Comparison of ENCODE assay signal across 12 cellular contexts in the genomic region with DNA sequence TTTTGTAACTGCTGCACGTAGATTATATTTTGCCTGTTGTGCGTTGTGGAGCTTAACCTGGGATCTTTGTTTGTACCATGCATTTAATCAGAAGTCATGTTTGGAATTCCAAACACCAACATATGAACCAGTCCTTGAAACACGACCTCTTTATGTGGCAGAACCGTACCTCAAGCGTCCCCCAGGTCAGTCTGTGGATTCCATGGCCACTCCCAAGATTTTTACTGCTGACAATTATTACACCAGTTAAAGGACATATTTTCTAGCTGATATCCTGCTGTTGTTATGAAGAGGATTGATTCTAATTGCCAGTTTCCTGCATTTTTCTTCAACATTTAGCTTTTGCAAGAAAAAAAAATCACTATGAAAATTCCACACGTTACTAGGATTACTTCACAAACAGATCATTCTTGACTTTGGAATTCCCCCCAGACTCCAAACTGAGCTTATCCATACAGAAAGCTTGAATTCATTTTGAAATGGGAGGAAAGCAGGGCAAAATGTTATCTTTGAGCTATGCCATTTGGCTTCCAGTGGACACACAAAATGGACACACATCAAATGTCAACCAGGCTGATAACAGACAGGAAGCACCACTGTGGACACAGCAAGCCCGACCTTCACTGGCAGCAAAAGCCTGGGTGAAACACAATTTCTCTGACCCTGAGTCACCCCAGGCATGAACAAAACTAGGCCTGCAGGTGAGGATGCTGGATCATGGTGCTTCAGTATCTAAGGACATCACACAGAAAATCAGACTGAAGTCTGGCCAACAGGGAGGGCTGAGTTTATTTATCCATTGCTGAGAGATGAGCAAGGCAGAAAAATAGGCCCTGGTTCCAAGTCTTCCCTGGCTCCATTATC.
DNase-seq lines count a peak whose midpoint lies in the region; ATAC-seq, FAIRE-seq and TF ChIP-seq lines count a peak whose summit lies in the region.
"Had no signal": no experiment of that assay in that cellular context is flagged by ENCODE, and none has a peak within 500 bp of the region (broad histone marks: within the 10 kb centered on the region; RNA-seq: fewer than 3 reads in every experiment).

No MANE protein-coding gene starts in this region.

- no peak overlapping the region for H3K4me3 ChIP-seq in body of pancreas
- no peak overlapping the region for H3K4me3 ChIP-seq in thoracic aorta
- no peak overlapping the region for H3K4me3 ChIP-seq in aorta (ENCODE audit: low read length in 2 of 2)
- H3K4me3 ChIP-seq: upper lobe of left lung had no signal

- TF ChIP-seq POLR2A in body of pancreas (IDR thresholded peaks at IDR 0.05): peak in 1 of 3 donors; percentile 8

- H3K27ac ChIP-seq in body of pancreas: peak overlapping the region in 3 of 4 donors; percentile 42 to 69 (median 65)
- peak overlapping the region; percentile 24 to 59 for H3K27ac ChIP-seq in thoracic aorta
- peak overlapping the region in 1 of 2 donors; percentile 46 for H3K27ac ChIP-seq in aorta (ENCODE audit: low read depth in 1 of 2, low read length in 2 of 2)
- H3K27ac ChIP-seq: upper lobe of left lung had no signal

- no peak for FAIRE-seq in HTR-8/SVneo (lab: Jason Lieb, UNC)

- DNase-seq in HTR-8/SVneo (ENCODE audit: insufficient read length, low spot score) (peak; percentile 13), body of pancreas (peak in 2 of 4 donors; percentile 20 to 30), kidney tubule cell (ENCODE audit: low spot score) (peak; percentile 60), thoracic aorta (ENCODE audit: low spot score) (no peak), aorta (no peak)
- DNase-seq: activated CD8-positive, alpha-beta memory T cell treated with anti-CD3 and anti-CD28 coated beads, Interleukin-2, amount 50 U/mL, for 4 hours; amygdala; NCI-H2081; T-helper 9 cell; upper lobe of left lung had no signal

- no peaks in the 10 kb centered on the region for H3K9me3 ChIP-seq in body of pancreas
- H3K9me3 ChIP-seq in thoracic aorta: no peaks in the 10 kb centered on the region
- no peaks in the 10 kb centered on the region for H3K9me3 ChIP-seq in aorta (ENCODE audit: control insufficient read depth, low read length)
- H3K9me3 ChIP-seq: upper lobe of left lung had no signal

- ATAC-seq in body of pancreas (peak; percentile 70), thoracic aorta (ENCODE audit: insufficient number of reproducible peaks, low FRiP score, low read depth) (no peak), HG03342 (IDR thresholded peaks at IDR 0.05; ENCODE audit: unreplicated experiment) (no peak), aorta (ENCODE audit: low FRiP score) (no peak), GM19035 (IDR thresholded peaks at IDR 0.05; ENCODE audit: unreplicated experiment) (no peak)

- WGBS in body of pancreas, 2 donors: 34 to 39% methylated on average over 7 of the region's 7 CpGs
- 10 to 21% methylated on average over 7 of the region's 7 CpGs for WGBS in aorta, 2 donors

- H3K36me3 ChIP-seq in body of pancreas (replicated peaks in 1 of 2; ENCODE audit: insufficient read depth in 1 of 2, low read depth in 2 of 2) (no peaks in the 10 kb centered on the region), thoracic aorta (no peaks in the 10 kb centered on the region), aorta (ENCODE audit: control insufficient read depth in 1 of 2, insufficient read depth in 2 of 2, low read length in 1 of 2) (no peaks in the 10 kb centered on the region)
- H3K36me3 ChIP-seq: upper lobe of left lung had no signal

- no peak for TF ChIP-seq CTCF in body of pancreas (IDR thresholded peaks at IDR 0.05)
- no peak for TF ChIP-seq CTCF in thoracic aorta (IDR thresholded peaks at IDR 0.05)

- intact Hi-C loops in body of pancreas (cut with DNase I) (no loop called here), aorta (cut with DNase I) (loop anchor here in 1 of 2 donors (10.0 kb wide), 1 partner anchor 662 kb away; no protein-coding TSS in a partner anchor)

- peaks cover 24% of the 10 kb centered on the region for H3K4me1 ChIP-seq in body of pancreas
- peaks cover 20 to 22% of the 10 kb centered on the region in 2 donors for H3K4me1 ChIP-seq in thoracic aorta (ENCODE audit: control insufficient read depth in 1 of 2, low read depth in 2 of 2)
- H3K4me1 ChIP-seq in aorta (ENCODE audit: control insufficient read depth in 1 of 2, insufficient read depth in 2 of 2, low read length in 2 of 2): peaks cover 1 to 7% of the 10 kb centered on the region in 2 donors

- H3K27me3 ChIP-seq in body of pancreas: no peaks in the 10 kb centered on the region
- no peaks in the 10 kb centered on the region for H3K27me3 ChIP-seq in thoracic aorta (replicated peaks; ENCODE audit: insufficient read depth)
- H3K27me3 ChIP-seq in aorta (ENCODE audit: control insufficient read depth in 1 of 2, insufficient read depth in 2 of 2, low read length in 1 of 2): no peaks in the 10 kb centered on the region
- H3K27me3 ChIP-seq: upper lobe of left lung had no signal

Comparison
In these comparisons a context has a peak if more than half of its experiments do, and no peak if none do; other contexts are left out.
1. DNase-seq: peak in HTR-8/SVneo (single experiment) and kidney tubule cell (single experiment); none in thoracic aorta (single experiment) and aorta (0 of 2).